Comparison of ENCODE assay signal across 15 cellular contexts in genomic region chr4:37922323-37922722, GRCh38. TPM values are rescaled to one million over a fixed set of nuclear protein-coding genes. Genes with fewer than 3 reads are reported as not detected.
DNase-seq lines count a peak whose midpoint lies in the region; ATAC-seq and TF ChIP-seq lines count a peak whose summit lies in the region.
"Had no signal": no experiment of that assay in that cellular context is flagged by ENCODE, and none has a peak within 500 bp of the region (broad histone marks: within the 10 kb centered on the region; RNA-seq: fewer than 3 reads in every experiment).

No MANE protein-coding gene starts in this region.

- peaks cover 11% of the 10 kb centered on the region for H3K4me1 Mint-ChIP-seq in activated CD4-positive, alpha-beta T cell treated with anti-CD3 and anti-CD28 coated beads for 36 hours

- H3K27me3 Mint-ChIP-seq in activated CD4-positive, alpha-beta T cell treated with anti-CD3 and anti-CD28 coated beads for 36 hours = no peaks in the 10 kb centered on the region
- H3K27me3 Mint-ChIP-seq: CD4-positive, alpha-beta memory T cell had no signal

- H3K9me3 Mint-ChIP-seq in activated CD4-positive, alpha-beta T cell treated with anti-CD3 and anti-CD28 coated beads for 36 hours (ENCODE audit: low read depth) = no peaks in the 10 kb centered on the region
- H3K9me3 Mint-ChIP-seq: stimulated activated effector memory CD8-positive, alpha-beta T cell treated with anti-CD3 and anti-CD28 coated beads, Interleukin-12 subunit alpha, Interleukin-12 subunit beta, amount 100 ng/mL, for 72 hours had no signal

- no peak overlapping the region for H3K4me3 Mint-ChIP-seq in activated CD4-positive, alpha-beta T cell treated with anti-CD3 and anti-CD28 coated beads for 36 hours
- H3K4me3 Mint-ChIP-seq: CD4-positive, alpha-beta memory T cell; stimulated activated effector memory CD8-positive, alpha-beta T cell treated with anti-CD3 and anti-CD28 coated beads, Interleukin-12 subunit alpha, Interleukin-12 subunit beta, amount 100 ng/mL, for 72 hours had no signal

- POLR2A ChIA-PET in activated CD4-positive, alpha-beta T cell treated with anti-CD3 and anti-CD28 coated beads for 36 hours (lab: Charles Lee) = no interaction called here

- no peaks in the 10 kb centered on the region for H3K9me3 ChIP-seq in RWPE2 (ENCODE audit: severe bottlenecking)
- H3K9me3 ChIP-seq: colonic mucosa, left ventricle myocardium inferior, sigmoid colon had no signal

- H3K4me1 ChIP-seq in RWPE2 (ENCODE audit: insufficient read depth, poor library complexity, severe bottlenecking) = no peaks in the 10 kb centered on the region
- H3K4me1 ChIP-seq: colonic mucosa had no signal

- no peak for TF ChIP-seq CTCF in RWPE2 (IDR thresholded peaks at IDR 0.05; ENCODE audit: poor library complexity, severe bottlenecking)

- H3K36me3 ChIP-seq in RWPE2 (ENCODE audit: low read depth) = no peaks in the 10 kb centered on the region
- H3K36me3 ChIP-seq: colonic mucosa, left ventricle myocardium inferior, sigmoid colon had no signal

- no peaks in the 10 kb centered on the region for H3K27me3 ChIP-seq in RWPE2 (ENCODE audit: insufficient read depth, poor library complexity, severe bottlenecking)
- H3K27me3 ChIP-seq: colonic mucosa, sigmoid colon had no signal

- no peak overlapping the region for H3K27ac ChIP-seq in RWPE2 (ENCODE audit: poor library complexity, severe bottlenecking)
- H3K27ac ChIP-seq: colonic mucosa, left ventricle myocardium inferior had no signal

- H3K36me3 Mint-ChIP-seq in activated CD4-positive, alpha-beta T cell treated with anti-CD3 and anti-CD28 coated beads for 36 hours (ENCODE audit: low read depth) = peaks cover 7% of the 10 kb centered on the region
- H3K36me3 Mint-ChIP-seq: stimulated activated effector memory CD8-positive, alpha-beta T cell treated with anti-CD3 and anti-CD28 coated beads, Interleukin-12 subunit alpha, Interleukin-12 subunit beta, amount 100 ng/mL, for 72 hours had no signal

- peak; percentile 72 for ATAC-seq in activated CD4-positive, alpha-beta T cell treated with anti-CD3 and anti-CD28 coated beads for 36 hours
- peak; percentile 58; the same call in 2 of the 3 replicates for ATAC-seq in RWPE2 (ENCODE audit: low read depth)
- no peak for ATAC-seq in HG02763 (IDR thresholded peaks at IDR 0.05; ENCODE audit: unreplicated experiment)
- ATAC-seq in HG02759 (IDR thresholded peaks at IDR 0.05; ENCODE audit: unreplicated experiment) = no peak
- ATAC-seq: stimulated activated effector memory CD8-positive, alpha-beta T cell treated with anti-CD3 and anti-CD28 coated beads, Interleukin-12 subunit alpha, Interleukin-12 subunit beta, amount 100 ng/mL, for 72 hours had no signal

- H3K4me3 ChIP-seq in RWPE2 (ENCODE audit: severe bottlenecking) (no peak overlapping the region), skeletal muscle cell (ENCODE audit: low read depth, low read length) (no peak overlapping the region)
- H3K4me3 ChIP-seq: colonic mucosa, left ventricle myocardium inferior, sigmoid colon had no signal

- intact Hi-C loops in activated CD4-positive, alpha-beta T cell treated with anti-CD3 and anti-CD28 coated beads for 36 hours (cut with DNase I, micrococcal nuclease) = no loop called here

- CTCF ChIA-PET in activated CD4-positive, alpha-beta T cell treated with anti-CD3 and anti-CD28 coated beads for 36 hours (lab: Charles Lee) = no interaction called here

- H3K27ac Mint-ChIP-seq in activated CD4-positive, alpha-beta T cell treated with anti-CD3 and anti-CD28 coated beads for 36 hours = no peak overlapping the region
- H3K27ac Mint-ChIP-seq: stimulated activated effector memory CD8-positive, alpha-beta T cell treated with anti-CD3 and anti-CD28 coated beads, Interleukin-12 subunit alpha, Interleukin-12 subunit beta, amount 100 ng/mL, for 72 hours had no signal

- peak; percentile 14 for DNase-seq in activated CD4-positive, alpha-beta T cell treated with anti-CD3 and anti-CD28 coated beads for 36 hours
- DNase-seq in activated CD4-positive, alpha-beta T cell treated with anti-CD3 and anti-CD28 coated beads for 4 hours = no peak
- no peak for DNase-seq in RWPE2 (ENCODE audit: low spot score)
- peak; percentile 55 for DNase-seq in fibroblast of peridontal ligament (ENCODE audit: extremely low read depth)
- peak; percentile 79 for DNase-seq in skeletal muscle cell (ENCODE audit: low read depth)
- no peak for DNase-seq in NCI-H2107 treated with DMSO at 0.1 percent for 48 hours (lab: John Stamatoyannopoulos, UW; ENCODE audit: unreplicated experiment)
- DNase-seq: activated CD8-positive, alpha-beta memory T cell treated with anti-CD3 and anti-CD28 coated beads, Interleukin-2, amount 50 U/mL, for 48 hours; CD4-positive, alpha-beta memory T cell; colonic mucosa; left ventricle myocardium inferior; NCI-H345; sigmoid colon had no signal

RNA-seq across cellular contexts. Expression of gene TBC1D1, which starts 31.4 kb away (rescaled TPM):
- 10 to 100 TPM; 60.8 to 71.8 TPM for total RNA-seq in activated CD4-positive, alpha-beta T cell treated with anti-CD3 and anti-CD28 coated beads for 36 hours

RNA-seq across cellular contexts. Expression of gene PTTG2, which starts 37.9 kb away (rescaled TPM):
- not detected for total RNA-seq in activated CD4-positive, alpha-beta T cell treated with anti-CD3 and anti-CD28 coated beads for 36 hours

Comparison
In these comparisons a context has a peak if more than half of its experiments do, and no peak if none do; other contexts are left out.
1. DNase-seq: peak in activated CD4-positive, alpha-beta T cell treated with anti-CD3 and anti-CD28 coated beads for 36 hours (single experiment), fibroblast of peridontal ligament (single experiment) and skeletal muscle cell (single experiment); none in activated CD4-positive, alpha-beta T cell treated with anti-CD3 and anti-CD28 coated beads for 4 hours (0 of 2), RWPE2 (single experiment) and NCI-H2107 treated with DMSO at 0.1 percent for 48 hours (single experiment).
2. ATAC-seq: peak in activated CD4-positive, alpha-beta T cell treated with anti-CD3 and anti-CD28 coated beads for 36 hours (single experiment) and RWPE2 (single experiment); none in HG02763 (single experiment) and HG02759 (single experiment).